In genomic region chr6:105372862-105373182, GRCh38 we compare ENCODE assay signal across 25 cellular contexts. TPM values are rescaled to one million over a fixed set of nuclear protein-coding genes. Genes with fewer than 3 reads are reported as not detected.
A peak's percentile ranks its signal among the peaks of the same experiment; 100 is the strongest.
DNase-seq lines count a peak whose midpoint lies in the region; ATAC-seq and TF ChIP-seq lines count a peak whose summit lies in the region.
"Had no signal": no experiment of that assay in that cellular context is flagged by ENCODE, and none has a peak within 500 bp of the region (broad histone marks: within the 10 kb centered on the region; RNA-seq: fewer than 3 reads in every experiment).

No MANE protein-coding gene starts in this region.

- H3K4me3 ChIP-seq in Peyer's patch (no peak overlapping the region), transverse colon (no peak overlapping the region), MG63 (no peak overlapping the region)
- H3K4me3 ChIP-seq: coronary artery, GM12878, HAP-1 had no signal

- H3K4me3 Mint-ChIP-seq in chondrocyte (ENCODE audit: unreplicated experiment) (no peak overlapping the region), mesothelial cell of epicardium (no peak overlapping the region)
- H3K4me3 Mint-ChIP-seq in stimulated activated naive B cell treated with anti-CD40 and anti-IgM and Interleukin-4, amounts not matched to agents 10 μg/mL and 1 μg/mL and 100 μg/mL, for 72 hours = no peak overlapping the region
- H3K4me3 Mint-ChIP-seq: activated CD8-positive, alpha-beta T cell treated with anti-CD3 and anti-CD28 coated beads for 36 hours; natural killer cell; stimulated activated effector memory CD8-positive, alpha-beta T cell treated with anti-CD3 and anti-CD28 coated beads, Interleukin-12 subunit alpha, Interleukin-12 subunit beta, amount 100 ng/mL, for 72 hours had no signal

- H3K27me3 ChIP-seq in Peyer's patch (no peaks in the 10 kb centered on the region), transverse colon (no peaks in the 10 kb centered on the region), MG63 (no peaks in the 10 kb centered on the region)
- H3K27me3 ChIP-seq: brain microvascular endothelial cell had no signal

- H3K36me3 Mint-ChIP-seq in chondrocyte (ENCODE audit: low read depth) = peaks cover 29% of the 10 kb centered on the region
- peaks cover 51% of the 10 kb centered on the region for H3K36me3 Mint-ChIP-seq in mesothelial cell of epicardium
- peaks cover 40 to 51% of the 10 kb centered on the region in 2 donors for H3K36me3 Mint-ChIP-seq in stimulated activated naive B cell treated with anti-CD40 and anti-IgM and Interleukin-4, amounts not matched to agents 10 μg/mL and 1 μg/mL and 100 μg/mL, for 72 hours

- peaks cover 0 to 41% (median 0%) of the 10 kb centered on the region in 3 donors for H3K36me3 ChIP-seq in Peyer's patch
- H3K36me3 ChIP-seq in transverse colon = peaks cover 0 to 23% (median 5%) of the 10 kb centered on the region in 4 donors
- peaks cover 31% of the 10 kb centered on the region for H3K36me3 ChIP-seq in MG63

- intact Hi-C loops in transverse colon (cut with DNase I; ENCODE audit: low total_unique reads) = no loop called here

- H3K27ac Mint-ChIP-seq in chondrocyte (ENCODE audit: unreplicated experiment) (peak overlapping the region; percentile 47), mesothelial cell of epicardium (peak overlapping the region; percentile 5)
- H3K27ac Mint-ChIP-seq in stimulated activated naive B cell treated with anti-CD40 and anti-IgM and Interleukin-4, amounts not matched to agents 10 μg/mL and 1 μg/mL and 100 μg/mL, for 72 hours = no peak overlapping the region
- H3K27ac Mint-ChIP-seq: activated CD8-positive, alpha-beta T cell treated with anti-CD3 and anti-CD28 coated beads for 36 hours; natural killer cell; stimulated activated effector memory CD8-positive, alpha-beta T cell treated with anti-CD3 and anti-CD28 coated beads, Interleukin-12 subunit alpha, Interleukin-12 subunit beta, amount 100 ng/mL, for 72 hours had no signal

- DNase-seq in Peyer's patch (peak in 2 of 3 donors; percentile 64 to 81), chondrocyte (ENCODE audit: low spot score) (no peak), mesothelial cell of epicardium (ENCODE audit: low spot score in 2 of 2, unreplicated experiment in 2 of 2) (no peak), transverse colon (peak; percentile 75), DMS114 treated with DMSO at 0.1 percent for 48 hours (lab: John Stamatoyannopoulos, UW; ENCODE audit: unreplicated experiment) (no peak), MG63 (no peak)
- DNase-seq in stimulated activated naive B cell treated with anti-CD40 and anti-IgM and Interleukin-4, amounts not matched to agents 10 μg/mL and 1 μg/mL and 100 μg/mL, for 72 hours = no peak
- DNase-seq: activated CD4-positive, CD25-positive, alpha-beta regulatory T cell treated with anti-CD3 and anti-CD28 coated beads, Interleukin-2, amount 50 U/mL, for 72 hours; activated CD8-positive, alpha-beta T cell treated with anti-CD3 and anti-CD28 coated beads for 36 hours; activated effector memory CD4-positive, alpha-beta T cell treated with anti-CD3 and anti-CD28 coated beads, Interleukin-2, amount 50 U/mL, for 16 hours; activated T-cell treated with anti-CD3 and anti-CD28 coated beads for 4 hours; brain microvascular endothelial cell; C1 segment of cervical spinal cord; left cardiac atrium; mesendoderm; natural killer cell; NCI-H1092 treated with DMSO at 0.1 percent for 48 hours; NCI-H2029; NCI-H226; retina; stimulated activated CD4-positive, alpha-beta T cell treated with anti-CD3 and anti-CD28 coated beads, Interleukin-2, amount 100 ng/mL, for 48 hours had no signal

- H3K27me3 Mint-ChIP-seq in chondrocyte (ENCODE audit: low read depth) = no peaks in the 10 kb centered on the region
- no peaks in the 10 kb centered on the region for H3K27me3 Mint-ChIP-seq in mesothelial cell of epicardium (ENCODE audit: low read depth)
- no peaks in the 10 kb centered on the region for H3K27me3 Mint-ChIP-seq in stimulated activated naive B cell treated with anti-CD40 and anti-IgM and Interleukin-4, amounts not matched to agents 10 μg/mL and 1 μg/mL and 100 μg/mL, for 72 hours
- H3K27me3 Mint-ChIP-seq: activated CD8-positive, alpha-beta T cell treated with anti-CD3 and anti-CD28 coated beads for 36 hours had no signal

- ATAC-seq in stimulated activated naive B cell treated with anti-CD40 and anti-IgM and Interleukin-4, amounts not matched to agents 10 μg/mL and 1 μg/mL and 100 μg/mL, for 72 hours (replicated peaks) = no peak
- ATAC-seq: activated CD8-positive, alpha-beta T cell treated with anti-CD3 and anti-CD28 coated beads for 36 hours; GM12878; left cardiac atrium; natural killer cell; stimulated activated effector memory CD8-positive, alpha-beta T cell treated with anti-CD3 and anti-CD28 coated beads, Interleukin-12 subunit alpha, Interleukin-12 subunit beta, amount 100 ng/mL, for 72 hours had no signal

- in situ Hi-C loops in transverse colon (cut with MboI; ENCODE audit: low pct_ligation_motif_present in 1 of 4, low pct_unique_long_range_greater_than_20kb in 1 of 4, low sequenced_read_pairs in 3 of 4) = no loop called here

- WGBS in transverse colon (ENCODE audit: low coverage in 1 of 2), 2 donors = 53% methylated on average over 3 of the region's 3 CpGs; no CpG with 5 or more reads in 1 of the 2 donors

- H3K9me3 Mint-ChIP-seq in chondrocyte (ENCODE audit: low read depth) = peaks cover 6% of the 10 kb centered on the region
- peaks cover 11% of the 10 kb centered on the region for H3K9me3 Mint-ChIP-seq in mesothelial cell of epicardium
- no peaks in the 10 kb centered on the region for H3K9me3 Mint-ChIP-seq in stimulated activated naive B cell treated with anti-CD40 and anti-IgM and Interleukin-4, amounts not matched to agents 10 μg/mL and 1 μg/mL and 100 μg/mL, for 72 hours
- H3K9me3 Mint-ChIP-seq: activated CD8-positive, alpha-beta T cell treated with anti-CD3 and anti-CD28 coated beads for 36 hours; natural killer cell; stimulated activated effector memory CD8-positive, alpha-beta T cell treated with anti-CD3 and anti-CD28 coated beads, Interleukin-12 subunit alpha, Interleukin-12 subunit beta, amount 100 ng/mL, for 72 hours had no signal

- TF ChIP-seq POLR2A in Peyer's patch (IDR thresholded peaks at IDR 0.05) (peak in 1 of 2 donors; percentile 66), transverse colon (IDR thresholded peaks at IDR 0.05) (no peak)

- TF ChIP-seq EP300 in transverse colon (IDR thresholded peaks at IDR 0.05; ENCODE audit: low read depth) = no peak

- H3K9me3 ChIP-seq in Peyer's patch = no peaks in the 10 kb centered on the region
- H3K9me3 ChIP-seq in transverse colon = no peaks in the 10 kb centered on the region
- no peaks in the 10 kb centered on the region for H3K9me3 ChIP-seq in MG63
- H3K9me3 ChIP-seq: HAP-1 had no signal

- H3K4me1 Mint-ChIP-seq in chondrocyte (ENCODE audit: low read depth) (peaks cover 20% of the 10 kb centered on the region), mesothelial cell of epicardium (peaks cover 11% of the 10 kb centered on the region)
- no peaks in the 10 kb centered on the region for H3K4me1 Mint-ChIP-seq in stimulated activated naive B cell treated with anti-CD40 and anti-IgM and Interleukin-4, amounts not matched to agents 10 μg/mL and 1 μg/mL and 100 μg/mL, for 72 hours

- H3K27ac ChIP-seq in Peyer's patch (peak overlapping the region in 3 of 4 donors; percentile 60 to 74 (median 71)), transverse colon (peak overlapping the region; percentile 74 to 86 (median 75))
- H3K27ac ChIP-seq: brain microvascular endothelial cell, coronary artery had no signal

- TF ChIP-seq CTCF in Peyer's patch (IDR thresholded peaks at IDR 0.05) (no peak), chondrocyte (IDR thresholded peaks at IDR 0.05) (no peak), mesothelial cell of epicardium (IDR thresholded peaks at IDR 0.05; ENCODE audit: unreplicated experiment) (no peak), transverse colon (IDR thresholded peaks at IDR 0.05) (no peak)

- peaks cover 0 to 15% (median 0%) of the 10 kb centered on the region in 4 donors for H3K4me1 ChIP-seq in Peyer's patch
- peaks cover 0 to 39% (median 22%) of the 10 kb centered on the region in 4 donors for H3K4me1 ChIP-seq in transverse colon
- H3K4me1 ChIP-seq: HAP-1 had no signal

RNA-seq across cellular contexts. Expression of gene PREP, which starts 30.1 kb away (rescaled TPM):
- 10 to 100 TPM; 47.0 to 69.6 (median 54.8) TPM for total RNA-seq in Peyer's patch
- total RNA-seq in chondrocyte = 32.9 to 38.1 TPM (median 33.4 TPM) in 3 replicates
- total RNA-seq in mesothelial cell of epicardium = 45.2 to 47.8 TPM (median 47.4 TPM) in 3 replicates
- 10 to 100 TPM; 32.9 to 63.2 (median 41.2) TPM for total RNA-seq in transverse colon
- 15.9 and 34.6 TPM in 2 replicates for total RNA-seq in MG63 (2014; rRNA removed; shearing (Covaris generic); ENCODE audit: low replicate concordance)

Comparison
In these comparisons a context has a peak if more than half of its experiments do, and no peak if none do; other contexts are left out.
1. DNase-seq: peak in Peyer's patch (2 of 3) and transverse colon (single experiment); none in chondrocyte (single experiment), mesothelial cell of epicardium (0 of 2), DMS114 treated with DMSO at 0.1 percent for 48 hours (single experiment), stimulated activated naive B cell treated with anti-CD40 and anti-IgM and Interleukin-4, amounts not matched to agents 10 μg/mL and 1 μg/mL and 100 μg/mL, for 72 hours (single experiment) and MG63 (single experiment).